ENCODE assay signal across 8 cellular contexts in the genomic region with DNA sequence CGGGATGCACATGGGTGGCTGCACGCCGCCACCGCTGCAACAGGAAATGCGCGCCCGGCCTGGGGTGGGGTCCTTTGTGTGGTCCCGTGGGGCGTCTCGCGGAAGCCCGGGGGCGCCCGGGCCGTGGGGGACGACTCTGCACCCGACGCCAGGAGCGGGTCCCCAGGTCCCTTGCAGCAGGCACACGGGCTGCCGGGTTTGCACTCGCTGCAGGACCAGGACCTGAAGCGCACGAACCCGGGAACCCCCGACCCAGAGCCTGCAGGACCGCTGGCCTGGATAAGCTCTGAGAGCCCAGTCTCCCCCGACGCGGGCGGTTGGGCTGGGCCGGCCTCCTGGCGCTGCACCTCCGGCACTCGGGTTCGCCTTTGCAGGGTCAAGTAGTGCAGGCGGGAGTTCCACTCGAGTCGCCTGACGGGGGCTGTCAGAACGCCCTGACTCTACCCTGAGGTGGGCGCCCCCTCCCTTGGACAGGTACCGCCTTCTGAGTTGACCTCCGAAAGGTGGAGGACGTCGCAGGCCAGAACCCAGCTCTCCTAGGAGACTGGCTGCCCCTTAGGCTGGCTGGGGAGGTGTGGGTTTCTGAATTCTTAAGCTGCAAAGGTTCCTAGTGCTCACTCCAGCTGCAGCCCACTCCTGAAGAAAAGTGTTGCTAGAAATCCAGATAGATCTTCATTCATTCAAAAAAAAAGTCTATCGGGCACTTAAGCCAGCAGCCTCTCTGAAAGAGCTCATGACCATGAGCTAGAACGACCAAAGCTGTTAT.
A peak's percentile ranks its signal among the peaks of the same experiment; 100 is the strongest.
DNase-seq lines count a peak whose midpoint lies in the region; ATAC-seq and TF ChIP-seq lines count a peak whose summit lies in the region.

No MANE protein-coding gene starts in this region.

- H3K27me3 ChIP-seq in H7 (ENCODE audit: control insufficient read depth, insufficient read depth, low read length) (no peaks in the 10 kb centered on the region), SJSA1 (replicated peaks) (no peaks in the 10 kb centered on the region), neutrophil (peaks cover 15% of the 10 kb centered on the region)

- DNase-seq in ELR (ENCODE audit: low read depth) (peak; percentile 37), H7 (peak; percentile 89), SJSA1 (ENCODE audit: low read depth in 1 of 2, low spot score in 2 of 2) (no peak), fibroblast of pulmonary artery (ENCODE audit: low read depth) (peak; percentile 17), NCI-H748 treated with DMSO at 0.1 percent for 48 hours (lab: John Stamatoyannopoulos, UW) (no peak), NCI-H1436 treated with DMSO at 0.1 percent for 48 hours (lab: John Stamatoyannopoulos, UW) (no peak)

- no peaks in the 10 kb centered on the region for H3K9me3 ChIP-seq in SJSA1 (replicated peaks)
- H3K9me3 ChIP-seq in neutrophil = no peaks in the 10 kb centered on the region

- no peak for TF ChIP-seq CTCF in fibroblast of pulmonary artery (IDR thresholded peaks at IDR 0.05; ENCODE audit: low read length, missing control alignments)
- no peak for TF ChIP-seq CTCF in neutrophil (IDR thresholded peaks at IDR 0.05)

- no peak overlapping the region for H3K27ac ChIP-seq in SJSA1
- no peak overlapping the region for H3K27ac ChIP-seq in neutrophil

- H3K36me3 ChIP-seq in H7 (replicated peaks; ENCODE audit: control insufficient read depth, insufficient read depth, low read length) (peaks cover 2% of the 10 kb centered on the region; the same call in 1 of the 2 replicates), SJSA1 (peaks cover 10% of the 10 kb centered on the region), neutrophil (no peaks in the 10 kb centered on the region)

- ATAC-seq in GM19463 (IDR thresholded peaks at IDR 0.05; ENCODE audit: unreplicated experiment) = no peak

- H3K4me1 ChIP-seq in SJSA1 (replicated peaks) (peaks cover 15% of the 10 kb centered on the region), neutrophil (ENCODE audit: control insufficient read depth in 1 of 2, insufficient read depth in 1 of 2, low read depth in 1 of 2, low read length in 1 of 2) (peaks cover 31 to 33% of the 10 kb centered on the region in 2 experiments)

- H3K4me3 ChIP-seq in H7 (ENCODE audit: insufficient read depth, low read depth, low read length) (peak overlapping the region; percentile 76), SJSA1 (peak overlapping the region; percentile 93), fibroblast of pulmonary artery (replicated peaks; ENCODE audit: low read depth, low read length) (peak overlapping the region; percentile 51), neutrophil (ENCODE audit: low read depth in 1 of 2, low read length in 1 of 2) (peak overlapping the region; percentile 57 to 72)

Comparison
In these comparisons a context has a peak if more than half of its experiments do, and no peak if none do; other contexts are left out.
1. DNase-seq: peak in ELR (single experiment), H7 (single experiment) and fibroblast of pulmonary artery (single experiment); none in SJSA1 (0 of 2), NCI-H748 treated with DMSO at 0.1 percent for 48 hours (single experiment) and NCI-H1436 treated with DMSO at 0.1 percent for 48 hours (single experiment).
2. Peak in every context shown above with its lines, with median percentiles within 50 percentile points of each other: H3K4me3 ChIP-seq.